Comparison of ENCODE assay signal across 8 cellular contexts in genomic region chr3:195859061-195859845, GRCh38. TPM values are rescaled to one million over a fixed set of nuclear protein-coding genes. Genes with fewer than 3 reads are reported as not detected.
DNase-seq lines count a peak whose midpoint lies in the region; ATAC-seq, FAIRE-seq and TF ChIP-seq lines count a peak whose summit lies in the region.

No MANE protein-coding gene starts in this region.

- H3K36me3 Mint-ChIP-seq in activated CD8-positive, alpha-beta T cell treated with anti-CD3 and anti-CD28 coated beads for 36 hours (ENCODE audit: low read depth) = no peaks in the 10 kb centered on the region
- peaks cover under 1% of the 10 kb centered on the region for H3K36me3 Mint-ChIP-seq in mesothelial cell of epicardium

- CTCF ChIA-PET in activated CD8-positive, alpha-beta T cell treated with anti-CD3 and anti-CD28 coated beads for 36 hours (lab: Charles Lee) = interaction anchor here (0.6 to 8.6 kb wide), 23 partner anchors 9 to 238 kb away, joined by 3 to 155 read pairs (median 5); no protein-coding TSS in a partner anchor

- no peak for TF ChIP-seq POLR2A in H54 (IDR thresholded peaks at IDR 0.05; ENCODE audit: low read depth, low read length)

- intact Hi-C loops in activated CD8-positive, alpha-beta T cell treated with anti-CD3 and anti-CD28 coated beads for 36 hours (cut with micrococcal nuclease) = loop anchor here (1.0 to 10.0 kb wide), 3 partner anchors 36 to 204 kb away; no protein-coding TSS in a partner anchor

- H3K4me1 Mint-ChIP-seq in activated CD8-positive, alpha-beta T cell treated with anti-CD3 and anti-CD28 coated beads for 36 hours (ENCODE audit: low read depth) = peaks cover 12% of the 10 kb centered on the region
- peaks cover 4% of the 10 kb centered on the region for H3K4me1 Mint-ChIP-seq in mesothelial cell of epicardium

- TF ChIP-seq CTCF in activated CD8-positive, alpha-beta T cell treated with anti-CD3 and anti-CD28 coated beads for 36 hours (IDR thresholded peaks at IDR 0.05) = peak; percentile 97
- peak; percentile 98 for TF ChIP-seq CTCF in mesothelial cell of epicardium (IDR thresholded peaks at IDR 0.05; ENCODE audit: unreplicated experiment)

- H3K27me3 Mint-ChIP-seq in activated CD8-positive, alpha-beta T cell treated with anti-CD3 and anti-CD28 coated beads for 36 hours = no peaks in the 10 kb centered on the region
- peaks cover 7% of the 10 kb centered on the region for H3K27me3 Mint-ChIP-seq in mesothelial cell of epicardium (ENCODE audit: low read depth)

- peak; percentile 30 for FAIRE-seq in H54 (lab: Jason Lieb, UNC)

- peak overlapping the region; percentile 61 for H3K4me3 Mint-ChIP-seq in activated CD8-positive, alpha-beta T cell treated with anti-CD3 and anti-CD28 coated beads for 36 hours
- H3K4me3 Mint-ChIP-seq in mesothelial cell of epicardium = no peak overlapping the region

- no peaks in the 10 kb centered on the region for H3K9me3 Mint-ChIP-seq in activated CD8-positive, alpha-beta T cell treated with anti-CD3 and anti-CD28 coated beads for 36 hours
- no peaks in the 10 kb centered on the region for H3K9me3 Mint-ChIP-seq in mesothelial cell of epicardium

- peak; percentile 77 for ATAC-seq in activated CD8-positive, alpha-beta T cell treated with anti-CD3 and anti-CD28 coated beads for 36 hours
- ATAC-seq in HG02938 (IDR thresholded peaks at IDR 0.05; ENCODE audit: unreplicated experiment) = no peak

- DNase-seq in Ammon's horn (ENCODE audit: low spot score) (peak; percentile 77), H54 (ENCODE audit: insufficient read length, low spot score) (peak; percentile 85), NCI-H69 (lab: John Stamatoyannopoulos, UW) (peak; percentile 82), ecto neural progenitor cell (ENCODE audit: low spot score) (peak; percentile 84), mesothelial cell of epicardium (ENCODE audit: low spot score in 2 of 2, unreplicated experiment in 2 of 2) (peak in 1 of 2 experiments; percentile 86)
- DNase-seq in activated CD8-positive, alpha-beta T cell treated with anti-CD3 and anti-CD28 coated beads for 36 hours = peak; percentile 91
- DNase-seq in stimulated activated CD8-positive, alpha-beta memory T cell treated with anti-CD3 and anti-CD28 coated beads, Interleukin-2, amount 100 ng/mL, for 1 hour (ENCODE audit: low read depth in 2 of 2) = peak; percentile 57 to 59

- H3K27ac Mint-ChIP-seq in activated CD8-positive, alpha-beta T cell treated with anti-CD3 and anti-CD28 coated beads for 36 hours = no peak overlapping the region
- no peak overlapping the region for H3K27ac Mint-ChIP-seq in mesothelial cell of epicardium

- POLR2A ChIA-PET in activated CD8-positive, alpha-beta T cell treated with anti-CD3 and anti-CD28 coated beads for 36 hours (lab: Charles Lee) = interaction anchor here (0.6 to 1.0 kb wide), 5 partner anchors 49 to 61 kb away, joined by 3 to 4 read pairs (median 3); partner anchors contain the start of gene TNK2

RNA-seq across cellular contexts. Expression of gene MUC4, which starts 47.5 kb away (rescaled TPM):
- total RNA-seq in activated CD8-positive, alpha-beta T cell treated with anti-CD3 and anti-CD28 coated beads for 36 hours = under 1 TPM; 0.20 to 0.31 TPM
- 0.73 to 1.4 TPM (median 0.96 TPM) in 3 replicates for total RNA-seq in mesothelial cell of epicardium

RNA-seq across cellular contexts. Expression of gene TNK2, which starts 49.1 kb away (rescaled TPM):
- 10 to 100 TPM; 41.9 to 43.0 TPM for total RNA-seq in activated CD8-positive, alpha-beta T cell treated with anti-CD3 and anti-CD28 coated beads for 36 hours
- total RNA-seq in mesothelial cell of epicardium = 45.8 to 49.1 TPM (median 47.6 TPM) in 3 replicates
